In the genomic region with DNA sequence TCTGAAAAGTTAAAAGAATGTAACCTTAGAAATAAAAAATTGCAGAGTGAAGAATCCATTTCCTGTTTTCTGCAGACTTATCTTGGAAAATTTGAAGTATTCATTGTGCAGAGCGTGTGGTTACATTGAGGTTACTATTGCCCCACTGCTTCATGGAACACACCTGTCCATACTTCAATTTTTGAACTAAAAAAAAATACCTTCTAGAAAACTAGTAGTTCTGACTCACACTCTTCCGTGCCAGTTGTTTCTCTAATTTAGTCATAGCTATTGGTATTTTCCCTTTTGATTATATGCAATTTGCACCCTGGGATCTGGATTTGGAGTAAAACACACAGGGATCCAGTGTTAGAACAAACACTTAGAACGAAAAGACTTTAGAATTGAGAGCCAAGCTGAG, we compare ENCODE assay signal across 12 cellular contexts.
DNase-seq lines count a peak whose midpoint lies in the region; ATAC-seq and TF ChIP-seq lines count a peak whose summit lies in the region.
"Had no signal": no experiment of that assay in that cellular context is flagged by ENCODE, and none has a peak within 500 bp of the region (broad histone marks: within the 10 kb centered on the region; RNA-seq: fewer than 3 reads in every experiment).

No MANE protein-coding gene starts in this region.

- H3K4me1 ChIP-seq in heart right ventricle, result no peaks in the 10 kb centered on the region

- H3K4me3 Mint-ChIP-seq in activated naive CD8-positive, alpha-beta T cell treated with anti-CD3 and anti-CD28 coated beads, Interleukin-2, amount 10 ng/mL, durations not matched to agents 7 days and 5 days, result no peak overlapping the region
- H3K4me3 Mint-ChIP-seq: CD4-positive, alpha-beta memory T cell had no signal

- no peaks in the 10 kb centered on the region for H3K27me3 Mint-ChIP-seq in activated naive CD8-positive, alpha-beta T cell treated with anti-CD3 and anti-CD28 coated beads, Interleukin-2, amount 10 ng/mL, durations not matched to agents 7 days and 5 days
- H3K27me3 Mint-ChIP-seq: CD4-positive, alpha-beta memory T cell had no signal

- H3K9me3 ChIP-seq in heart right ventricle, result no peaks in the 10 kb centered on the region

- H3K4me1 Mint-ChIP-seq in activated naive CD8-positive, alpha-beta T cell treated with anti-CD3 and anti-CD28 coated beads, Interleukin-2, amount 10 ng/mL, durations not matched to agents 7 days and 5 days, result peaks cover 7% of the 10 kb centered on the region

- ATAC-seq in GM18861 (IDR thresholded peaks at IDR 0.05; ENCODE audit: unreplicated experiment) (peak; percentile 65), HG02973 (IDR thresholded peaks at IDR 0.05; ENCODE audit: unreplicated experiment) (peak; percentile 71), heart right ventricle (no peak), Right ventricle myocardium superior (ENCODE audit: poor library complexity) (no peak), Right ventricle myocardium inferior (no peak)
- ATAC-seq in activated naive CD8-positive, alpha-beta T cell treated with anti-CD3 and anti-CD28 coated beads, Interleukin-2, amount 10 ng/mL, durations not matched to agents 7 days and 5 days (ENCODE audit: low read depth), result peak; percentile 39

- DNase-seq in Daoy (ENCODE audit: low read depth) (peak; percentile 11), NCI-H345 (lab: John Stamatoyannopoulos, UW) (no peak), heart right ventricle (no peak), Right ventricle myocardium superior (no peak), Right ventricle myocardium inferior (ENCODE audit: missing footprints) (no peak)
- no peak for DNase-seq in activated naive CD8-positive, alpha-beta T cell treated with anti-CD3 and anti-CD28 coated beads, Interleukin-2, amount 10 ng/mL, durations not matched to agents 7 days and 5 days
- DNase-seq: CD4-positive, alpha-beta memory T cell; hypothalamus; Kasumi-1; NCI-H526 had no signal

- no peaks in the 10 kb centered on the region for H3K27me3 ChIP-seq in heart right ventricle

- peaks cover 8% of the 10 kb centered on the region for H3K36me3 Mint-ChIP-seq in activated naive CD8-positive, alpha-beta T cell treated with anti-CD3 and anti-CD28 coated beads, Interleukin-2, amount 10 ng/mL, durations not matched to agents 7 days and 5 days

- POLR2A ChIA-PET in activated naive CD8-positive, alpha-beta T cell treated with anti-CD3 and anti-CD28 coated beads, Interleukin-2, amount 10 ng/mL, durations not matched to agents 7 days and 5 days (lab: Charles Lee), result no interaction called here

- no peak for TF ChIP-seq CTCF in heart right ventricle (IDR thresholded peaks at IDR 0.05)

- H3K4me3 ChIP-seq in heart right ventricle, result no peak overlapping the region

- H3K27ac Mint-ChIP-seq in activated naive CD8-positive, alpha-beta T cell treated with anti-CD3 and anti-CD28 coated beads, Interleukin-2, amount 10 ng/mL, durations not matched to agents 7 days and 5 days, result no peak overlapping the region

- intact Hi-C loops in heart right ventricle (cut with DNase I) (no loop called here), Right ventricle myocardium superior (cut with DNase I) (no loop called here), Right ventricle myocardium inferior (cut with DNase I) (no loop called here)

- H3K9me3 Mint-ChIP-seq in activated naive CD8-positive, alpha-beta T cell treated with anti-CD3 and anti-CD28 coated beads, Interleukin-2, amount 10 ng/mL, durations not matched to agents 7 days and 5 days, result no peaks in the 10 kb centered on the region
- H3K9me3 Mint-ChIP-seq: CD4-positive, alpha-beta memory T cell had no signal

- 82 to 83% methylated on average over 3 of the region's 3 CpGs for WGBS in heart right ventricle, 2 donors

- no peaks in the 10 kb centered on the region for H3K36me3 ChIP-seq in heart right ventricle

- H3K27ac ChIP-seq in heart right ventricle, result no peak overlapping the region

Comparison
In these comparisons a context has a peak if more than half of its experiments do, and no peak if none do; other contexts are left out.
1. ATAC-seq: peak in GM18861 (single experiment), HG02973 (single experiment) and activated naive CD8-positive, alpha-beta T cell treated with anti-CD3 and anti-CD28 coated beads, Interleukin-2, amount 10 ng/mL, durations not matched to agents 7 days and 5 days (single experiment); none in heart right ventricle (0 of 8), Right ventricle myocardium superior (single experiment) and Right ventricle myocardium inferior (single experiment).